8 cellular contexts compared by ENCODE assay signal in genomic region chr7:139777304-139777890, GRCh38. TPM values are rescaled to one million over a fixed set of nuclear protein-coding genes. Genes with fewer than 3 reads are reported as not detected.
DNase-seq lines count a peak whose midpoint lies in the region; ATAC-seq and TF ChIP-seq lines count a peak whose summit lies in the region.

No MANE protein-coding gene starts in this region.

- no peaks in the 10 kb centered on the region for H3K9me3 Mint-ChIP-seq in CD4-positive, alpha-beta T cell
- no peaks in the 10 kb centered on the region for H3K9me3 Mint-ChIP-seq in activated T-helper 1 cell treated with anti-CD3 and anti-CD28 coated beads, Interleukin-12 subunit alpha, Interleukin-12 subunit beta, Interleukin-2, Interleukin-4 antibody, amounts not matched to agents 30 ng/mL and 10 ng/mL and 1 ng/mL, durations not matched to agents 14 hours and 24 hours and 36 hours

- peaks cover 26% of the 10 kb centered on the region for H3K36me3 Mint-ChIP-seq in CD4-positive, alpha-beta T cell (ENCODE audit: low read depth)
- H3K36me3 Mint-ChIP-seq in activated T-helper 1 cell treated with anti-CD3 and anti-CD28 coated beads, Interleukin-12 subunit alpha, Interleukin-12 subunit beta, Interleukin-2, Interleukin-4 antibody, amounts not matched to agents 30 ng/mL and 10 ng/mL and 1 ng/mL, durations not matched to agents 14 hours and 24 hours and 36 hours (ENCODE audit: low read depth), result peaks cover 15% of the 10 kb centered on the region

- no peaks in the 10 kb centered on the region for H3K27me3 ChIP-seq in CD4-positive, alpha-beta T cell (ENCODE audit: control insufficient read depth, insufficient read depth, low read length)

- intact Hi-C loops in CD4-positive, alpha-beta T cell (cut with DNase I, micrococcal nuclease), result loop anchor here (5.0 to 10.0 kb wide), 6 partner anchors 45 to 617 kb away; partner anchors contain the start of gene SLC37A3 (in 1 of the 2)
- intact Hi-C loops in activated T-helper 1 cell treated with anti-CD3 and anti-CD28 coated beads, Interleukin-12 subunit alpha, Interleukin-12 subunit beta, Interleukin-2, Interleukin-4 antibody, amounts not matched to agents 30 ng/mL and 10 ng/mL and 1 ng/mL, durations not matched to agents 14 hours and 24 hours and 36 hours (cut with micrococcal nuclease), result loop anchor here (5.0 to 10.0 kb wide), 7 partner anchors 205 to 700 kb away; partner anchors contain the start of genes KDM7A, MKRN1 and PARP12

- H3K27me3 Mint-ChIP-seq in CD4-positive, alpha-beta T cell, result no peaks in the 10 kb centered on the region
- H3K27me3 Mint-ChIP-seq in activated T-helper 1 cell treated with anti-CD3 and anti-CD28 coated beads, Interleukin-12 subunit alpha, Interleukin-12 subunit beta, Interleukin-2, Interleukin-4 antibody, amounts not matched to agents 30 ng/mL and 10 ng/mL and 1 ng/mL, durations not matched to agents 14 hours and 24 hours and 36 hours (ENCODE audit: insufficient read depth), result peaks cover 15% of the 10 kb centered on the region

- H3K27ac Mint-ChIP-seq in CD4-positive, alpha-beta T cell, result peak overlapping the region; percentile 92
- peak overlapping the region; percentile 98 for H3K27ac Mint-ChIP-seq in activated T-helper 1 cell treated with anti-CD3 and anti-CD28 coated beads, Interleukin-12 subunit alpha, Interleukin-12 subunit beta, Interleukin-2, Interleukin-4 antibody, amounts not matched to agents 30 ng/mL and 10 ng/mL and 1 ng/mL, durations not matched to agents 14 hours and 24 hours and 36 hours

- H3K4me3 ChIP-seq in NB4 (ENCODE audit: low read depth, low read length) (peak overlapping the region; percentile 93), foreskin fibroblast (ENCODE audit: low read depth in 1 of 2, low read length in 2 of 2) (peak overlapping the region; percentile 73 to 74)

- H3K27ac ChIP-seq in CD4-positive, alpha-beta T cell (ENCODE audit: low read depth, low read length), result peak overlapping the region; percentile 80

- DNase-seq in CD4-positive, alpha-beta T cell, result peak in 9 of 10 experiments; percentile 17 to 59 (median 38)
- DNase-seq in NB4 (ENCODE audit: low read depth) (peak; percentile 64), foreskin fibroblast (peak in 1 of 2 donors; percentile 62), omental fat pad (ENCODE audit: low spot score) (no peak), NCI-H1436 treated with DMSO at 0.1 percent for 48 hours (lab: John Stamatoyannopoulos, UW) (no peak), pons (ENCODE audit: low spot score) (no peak)
- no peak for DNase-seq in activated T-helper 1 cell treated with anti-CD3 and anti-CD28 coated beads, Interleukin-12 subunit alpha, Interleukin-12 subunit beta, Interleukin-2, Interleukin-4 antibody, amounts not matched to agents 30 ng/mL and 10 ng/mL and 1 ng/mL, durations not matched to agents 14 hours and 24 hours and 36 hours (ENCODE audit: low spot score)

- POLR2A ChIA-PET in CD4-positive, alpha-beta T cell (lab: Charles Lee), result interaction anchor here (0.8 to 3.4 kb wide), 9 partner anchors 10 to 150 kb away, joined by 3 to 41 read pairs (median 4); partner anchors contain the start of gene TBXAS1

- no peak for TF ChIP-seq CTCF in CD4-positive, alpha-beta T cell (IDR thresholded peaks at IDR 0.05)
- no peak for TF ChIP-seq CTCF in NB4 (IDR thresholded peaks at IDR 0.05; ENCODE audit: low read depth, low read length)
- no peak for TF ChIP-seq CTCF in foreskin fibroblast (IDR thresholded peaks at IDR 0.05; ENCODE audit: low read depth, low read length)
- no peak for TF ChIP-seq CTCF in omental fat pad (IDR thresholded peaks at IDR 0.05)

- H3K9me3 ChIP-seq in CD4-positive, alpha-beta T cell (ENCODE audit: control insufficient read depth, low read length), result no peaks in the 10 kb centered on the region

- CTCF ChIA-PET in CD4-positive, alpha-beta T cell (lab: Charles Lee), result interaction anchor here (1.4 kb wide), 1 partner anchor 131 kb away, joined by 5 read pairs; no protein-coding TSS in a partner anchor

- H3K4me1 Mint-ChIP-seq in CD4-positive, alpha-beta T cell (ENCODE audit: low read depth), result peaks cover 53% of the 10 kb centered on the region
- H3K4me1 Mint-ChIP-seq in activated T-helper 1 cell treated with anti-CD3 and anti-CD28 coated beads, Interleukin-12 subunit alpha, Interleukin-12 subunit beta, Interleukin-2, Interleukin-4 antibody, amounts not matched to agents 30 ng/mL and 10 ng/mL and 1 ng/mL, durations not matched to agents 14 hours and 24 hours and 36 hours (ENCODE audit: low read depth), result peaks cover 52% of the 10 kb centered on the region

- ATAC-seq in CD4-positive, alpha-beta T cell (ENCODE audit: poor library complexity), result peak; percentile 49
- ATAC-seq in GM21515 (IDR thresholded peaks at IDR 0.05; ENCODE audit: unreplicated experiment), result peak; percentile 6
- peak; percentile 24 for ATAC-seq in omental fat pad (ENCODE audit: low FRiP score)

- no peak for TF ChIP-seq POLR2A in NB4 (IDR thresholded peaks at IDR 0.05; ENCODE audit: extremely low read depth, insufficient read length)

- peak overlapping the region; percentile 98 for H3K4me3 Mint-ChIP-seq in CD4-positive, alpha-beta T cell
- H3K4me3 Mint-ChIP-seq in activated T-helper 1 cell treated with anti-CD3 and anti-CD28 coated beads, Interleukin-12 subunit alpha, Interleukin-12 subunit beta, Interleukin-2, Interleukin-4 antibody, amounts not matched to agents 30 ng/mL and 10 ng/mL and 1 ng/mL, durations not matched to agents 14 hours and 24 hours and 36 hours, result peak overlapping the region; percentile 99

RNA-seq across cellular contexts. Expression of gene HIPK2, which starts 0.4 kb away (rescaled TPM):
- total RNA-seq in CD4-positive, alpha-beta T cell, result 10 to 100 TPM; 36.5 to 37.0 TPM
- 28.3 and 29.2 TPM in 2 replicates for total RNA-seq in activated T-helper 1 cell treated with anti-CD3 and anti-CD28 coated beads, Interleukin-12 subunit alpha, Interleukin-12 subunit beta, Interleukin-2, Interleukin-4 antibody, amounts not matched to agents 30 ng/mL and 10 ng/mL and 1 ng/mL, durations not matched to agents 14 hours and 24 hours and 36 hours
- total RNA-seq in omental fat pad, result 10 to 100 TPM; 39.6 to 90.3 (median 70.0) TPM

RNA-seq across cellular contexts. Expression of gene TBXAS1, which starts 51.7 kb away (rescaled TPM):
- 1 to 10 TPM; 5.5 to 6.0 TPM for total RNA-seq in CD4-positive, alpha-beta T cell
- 2.4 and 3.1 TPM in 2 replicates for total RNA-seq in activated T-helper 1 cell treated with anti-CD3 and anti-CD28 coated beads, Interleukin-12 subunit alpha, Interleukin-12 subunit beta, Interleukin-2, Interleukin-4 antibody, amounts not matched to agents 30 ng/mL and 10 ng/mL and 1 ng/mL, durations not matched to agents 14 hours and 24 hours and 36 hours
- 10 to 100 TPM; 22.2 to 63.4 (median 48.6) TPM for total RNA-seq in omental fat pad

Comparison
In these comparisons a context has a peak if more than half of its experiments do, and no peak if none do; other contexts are left out.
1. DNase-seq: peak in CD4-positive, alpha-beta T cell (9 of 10) and NB4 (single experiment); none in activated T-helper 1 cell treated with anti-CD3 and anti-CD28 coated beads, Interleukin-12 subunit alpha, Interleukin-12 subunit beta, Interleukin-2, Interleukin-4 antibody, amounts not matched to agents 30 ng/mL and 10 ng/mL and 1 ng/mL, durations not matched to agents 14 hours and 24 hours and 36 hours (single experiment), omental fat pad (single experiment), NCI-H1436 treated with DMSO at 0.1 percent for 48 hours (single experiment) and pons (single experiment).
2. Peak in every context shown above with its lines, with median percentiles within 50 percentile points of each other: ATAC-seq.